9 cellular contexts compared by ENCODE assay signal in the genomic region with DNA sequence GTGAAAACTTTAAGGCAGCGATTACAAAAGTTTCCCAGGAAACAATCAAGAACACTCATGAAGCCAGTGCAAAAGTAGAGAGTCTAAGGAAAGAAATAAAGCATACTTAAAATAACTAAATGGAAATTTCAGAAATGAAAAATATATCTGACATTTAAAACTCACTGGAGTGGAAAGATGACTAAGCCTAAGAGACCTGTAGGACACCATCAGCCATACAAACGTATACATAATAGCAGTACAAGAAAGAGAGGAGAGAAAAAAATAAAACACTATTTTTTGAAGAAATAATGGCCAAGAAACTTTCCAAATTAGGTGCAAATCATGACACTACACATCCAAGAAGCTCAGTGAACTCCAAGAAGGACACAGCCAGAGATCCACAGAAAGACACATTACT.
"Had no signal": no experiment of that assay in that cellular context is flagged by ENCODE, and none has a peak within 500 bp of the region (broad histone marks: within the 10 kb centered on the region; RNA-seq: fewer than 3 reads in every experiment).

No MANE protein-coding gene starts in this region.

- ATAC-seq: HCT116, K562 had no signal

- FAIRE-seq: HTR-8/SVneo, K562 had no signal

- H3K4me3 Mint-ChIP-seq: HFFc6 had no signal

- DNase-seq: GM23248, GOT3, H7, HFFc6, IMR-90, KG1 had no signal

- H3K27ac Mint-ChIP-seq: HFFc6 had no signal
